Comparison of ENCODE assay signal across 1 cellular context in genomic region chr4:147651563-147651962, GRCh38.
TF ChIP-seq lines count a peak whose summit lies in the region.

No MANE protein-coding gene starts in this region.

TF ChIP-seq in GM12878, 131 proteins besides CTCF, POLR2A, EP300 and RAD21:
- TF ChIP-seq MEF2A (IDR thresholded peaks at IDR 0.05; ENCODE audit: insufficient read depth, low read depth, low read length), result no peak
- TF ChIP-seq PRDM15 (CRISPR knock-in tag; IDR thresholded peaks at IDR 0.05), result no peak
TF ChIP-seq in GM12878: peak in this region for 0.
